28 cellular contexts compared by ENCODE assay signal in genomic region chr21:34626131-34626530, GRCh38. TPM values are rescaled to one million over a fixed set of nuclear protein-coding genes. Genes with fewer than 3 reads are reported as not detected.
"Had no signal": no experiment of that assay in that cellular context is flagged by ENCODE, and none has a peak within 500 bp of the region (broad histone marks: within the 10 kb centered on the region; RNA-seq: fewer than 3 reads in every experiment).

No MANE protein-coding gene starts in this region.

- H3K4me1 Mint-ChIP-seq: activated CD4-positive, alpha-beta memory T cell treated with anti-CD3 and anti-CD28 coated beads, Interleukin-2, amount 10 ng/mL, durations not matched to agents 7 days and 5 days; activated CD4-positive, alpha-beta T cell treated with anti-CD3 and anti-CD28 coated beads, Interleukin-2, amount 10 ng/mL, durations not matched to agents 7 days and 5 days; activated naive CD4-positive, alpha-beta T cell treated with anti-CD3 and anti-CD28 coated beads, Interleukin-2, amount 50 U/mL, for 24 hours; activated naive CD8-positive, alpha-beta T cell treated with anti-CD3 and anti-CD28 coated beads for 36 hours; activated naive CD8-positive, alpha-beta T cell treated with anti-CD3 and anti-CD28 coated beads, Interleukin-2, amount 50 U/mL, for 24 hours; T-helper 17 cell; WTC11 had no signal

- H3K9me3 ChIP-seq: adrenal gland, body of pancreas had no signal

- H3K4me1 ChIP-seq: adrenal gland, body of pancreas had no signal

- H3K4me3 Mint-ChIP-seq: activated CD4-positive, alpha-beta memory T cell treated with anti-CD3 and anti-CD28 coated beads, Interleukin-2, amount 10 ng/mL, durations not matched to agents 7 days and 5 days; activated CD4-positive, alpha-beta T cell treated with anti-CD3 and anti-CD28 coated beads, Interleukin-2, amount 10 ng/mL, durations not matched to agents 7 days and 5 days; activated naive CD4-positive, alpha-beta T cell treated with anti-CD3 and anti-CD28 coated beads for 36 hours; activated naive CD4-positive, alpha-beta T cell treated with anti-CD3 and anti-CD28 coated beads, Interleukin-2, amount 50 U/mL, for 24 hours; activated naive CD8-positive, alpha-beta T cell treated with anti-CD3 and anti-CD28 coated beads for 36 hours; activated naive CD8-positive, alpha-beta T cell treated with anti-CD3 and anti-CD28 coated beads, Interleukin-2, amount 50 U/mL, for 24 hours; activated T-helper 1 cell treated with anti-CD3 and anti-CD28 coated beads, Interleukin-12 subunit alpha, Interleukin-12 subunit beta, Interleukin-2, Interleukin-4 antibody, amounts not matched to agents 30 ng/mL and 10 ng/mL and 1 ng/mL, durations not matched to agents 14 hours and 24 hours and 36 hours; T-helper 17 cell; T-helper 2 cell treated with Interferon-gamma antibody and Interleukin-4, amounts not matched to agents 5 μg/mL and 100 μg/mL, for 36 hours; WTC11 had no signal

- H3K9me3 Mint-ChIP-seq: activated CD4-positive, alpha-beta memory T cell treated with anti-CD3 and anti-CD28 coated beads, Interleukin-2, amount 10 ng/mL, durations not matched to agents 7 days and 5 days; activated CD4-positive, alpha-beta T cell treated with anti-CD3 and anti-CD28 coated beads, Interleukin-2, amount 10 ng/mL, durations not matched to agents 7 days and 5 days; activated naive CD4-positive, alpha-beta T cell treated with anti-CD3 and anti-CD28 coated beads for 36 hours; activated naive CD4-positive, alpha-beta T cell treated with anti-CD3 and anti-CD28 coated beads, Interleukin-2, amount 50 U/mL, for 24 hours; activated naive CD8-positive, alpha-beta T cell treated with anti-CD3 and anti-CD28 coated beads for 36 hours; activated naive CD8-positive, alpha-beta T cell treated with anti-CD3 and anti-CD28 coated beads, Interleukin-2, amount 50 U/mL, for 24 hours; activated T-helper 1 cell treated with anti-CD3 and anti-CD28 coated beads, Interleukin-12 subunit alpha, Interleukin-12 subunit beta, Interleukin-2, Interleukin-4 antibody, amounts not matched to agents 30 ng/mL and 10 ng/mL and 1 ng/mL, durations not matched to agents 14 hours and 24 hours and 36 hours; activated T-helper 2 cell treated with anti-CD3 and anti-CD28 coated beads, Interferon-gamma antibody, Interleukin-2, Interleukin-4, amounts not matched to agents 10 μg/mL and 5 μg/mL and 100 μg/mL, durations not matched to agents 14 hours and 24 hours and 36 hours; T-helper 2 cell treated with Interferon-gamma antibody and Interleukin-4, amounts not matched to agents 5 μg/mL and 100 μg/mL, for 36 hours had no signal

- H3K27ac Mint-ChIP-seq: activated CD4-positive, alpha-beta memory T cell treated with anti-CD3 and anti-CD28 coated beads, Interleukin-2, amount 10 ng/mL, durations not matched to agents 7 days and 5 days; activated CD4-positive, alpha-beta T cell treated with anti-CD3 and anti-CD28 coated beads, Interleukin-2, amount 10 ng/mL, durations not matched to agents 7 days and 5 days; activated naive CD4-positive, alpha-beta T cell treated with anti-CD3 and anti-CD28 coated beads for 36 hours; activated naive CD4-positive, alpha-beta T cell treated with anti-CD3 and anti-CD28 coated beads, Interleukin-2, amount 50 U/mL, for 24 hours; activated naive CD8-positive, alpha-beta T cell treated with anti-CD3 and anti-CD28 coated beads for 36 hours; activated naive CD8-positive, alpha-beta T cell treated with anti-CD3 and anti-CD28 coated beads, Interleukin-2, amount 50 U/mL, for 24 hours; activated T-helper 1 cell treated with anti-CD3 and anti-CD28 coated beads, Interleukin-12 subunit alpha, Interleukin-12 subunit beta, Interleukin-2, Interleukin-4 antibody, amounts not matched to agents 30 ng/mL and 10 ng/mL and 1 ng/mL, durations not matched to agents 14 hours and 24 hours and 36 hours; activated T-helper 2 cell treated with anti-CD3 and anti-CD28 coated beads, Interferon-gamma antibody, Interleukin-2, Interleukin-4, amounts not matched to agents 10 μg/mL and 5 μg/mL and 100 μg/mL, durations not matched to agents 14 hours and 24 hours and 36 hours; T-helper 17 cell; T-helper 2 cell treated with Interferon-gamma antibody and Interleukin-4, amounts not matched to agents 5 μg/mL and 100 μg/mL, for 36 hours; WTC11 had no signal

- H3K4me3 ChIP-seq: adrenal gland, body of pancreas had no signal

- H3K27ac ChIP-seq: adrenal gland, body of pancreas had no signal

- H3K36me3 Mint-ChIP-seq: activated naive CD4-positive, alpha-beta T cell treated with anti-CD3 and anti-CD28 coated beads, Interleukin-2, amount 50 U/mL, for 24 hours; activated naive CD8-positive, alpha-beta T cell treated with anti-CD3 and anti-CD28 coated beads for 36 hours; WTC11 had no signal

- DNase-seq: activated CD4-positive, alpha-beta memory T cell treated with anti-CD3 and anti-CD28 coated beads, Interleukin-2, amount 10 ng/mL, durations not matched to agents 7 days and 5 days; activated CD4-positive, alpha-beta T cell treated with anti-CD3 and anti-CD28 coated beads for 1 hour; activated CD4-positive, alpha-beta T cell treated with anti-CD3 and anti-CD28 coated beads for 4 hours; activated CD4-positive, alpha-beta T cell treated with anti-CD3 and anti-CD28 coated beads, Interleukin-2, amount 10 ng/mL, durations not matched to agents 7 days and 5 days; activated CD4-positive, alpha-beta T cell treated with anti-CD3 and anti-CD28 coated beads, Interleukin-2, amount 50 U/mL, for 4 hours; activated effector memory CD4-positive, alpha-beta T cell treated with anti-CD3 and anti-CD28 coated beads, Interleukin-2, amount 50 U/mL, for 16 hours; activated naive CD4-positive, alpha-beta T cell treated with anti-CD3 and anti-CD28 coated beads for 36 hours; activated naive CD8-positive, alpha-beta T cell treated with anti-CD3 and anti-CD28 coated beads for 36 hours; activated naive CD8-positive, alpha-beta T cell treated with anti-CD3 and anti-CD28 coated beads, Interleukin-2, amount 50 U/mL, for 24 hours; activated T-cell treated with anti-CD3 and anti-CD28 coated beads, Interleukin-2, amount 50 U/mL, for 1 hour; activated T-cell treated with anti-CD3 and anti-CD28 coated beads, Interleukin-2, amount 50 U/mL, for 48 hours; amygdala; aorta; body of pancreas; caudate nucleus; dermis blood vessel endothelial cell; effector CD4-positive, alpha-beta T cell; foreskin fibroblast; head of caudate nucleus; T-helper 1 cell; T-helper 17 cell; T1000 had no signal

- H3K36me3 ChIP-seq: adrenal gland had no signal

- H3K27me3 ChIP-seq: adrenal gland, body of pancreas had no signal

RNA-seq across cellular contexts. Expression of gene CLIC6, which starts 42.7 kb away (rescaled TPM):
- total RNA-seq: activated CD4-positive, alpha-beta T cell treated with anti-CD3 and anti-CD28 coated beads, Interleukin-2, amount 10 ng/mL, durations not matched to agents 7 days and 5 days; activated T-helper 1 cell treated with anti-CD3 and anti-CD28 coated beads, Interleukin-12 subunit alpha, Interleukin-12 subunit beta, Interleukin-2, Interleukin-4 antibody, amounts not matched to agents 30 ng/mL and 10 ng/mL and 1 ng/mL, durations not matched to agents 14 hours and 24 hours and 36 hours; dermis blood vessel endothelial cell had no signal
